10 cellular contexts compared by ENCODE assay signal in the genomic region with DNA sequence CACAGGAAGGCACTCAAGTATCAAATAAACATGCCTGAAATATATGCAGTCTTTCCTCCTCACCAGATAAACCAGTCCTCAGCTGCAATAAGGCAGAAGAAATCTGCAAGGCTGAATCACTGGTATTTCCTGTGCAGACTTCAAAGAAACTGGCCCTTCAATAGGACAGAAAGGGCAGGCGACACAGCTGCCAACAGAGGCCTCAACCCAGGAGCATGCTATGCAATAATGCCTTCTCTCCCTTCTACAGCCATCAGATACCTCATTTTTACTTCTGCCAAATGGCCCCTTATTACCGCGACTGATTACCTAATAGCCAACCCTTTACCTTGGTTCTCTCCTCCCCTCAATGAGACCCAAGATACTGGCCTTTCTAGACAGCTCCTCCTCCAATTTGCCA. TPM values are rescaled to one million over a fixed set of nuclear protein-coding genes. Genes with fewer than 3 reads are reported as not detected.
DNase-seq lines count a peak whose midpoint lies in the region; ATAC-seq and TF ChIP-seq lines count a peak whose summit lies in the region.
"Had no signal": no experiment of that assay in that cellular context is flagged by ENCODE, and none has a peak within 500 bp of the region (broad histone marks: within the 10 kb centered on the region; RNA-seq: fewer than 3 reads in every experiment).

No MANE protein-coding gene starts in this region.

- H3K27ac ChIP-seq in mesendoderm (ENCODE audit: low read depth, low read length) (no peak overlapping the region), Peyer's patch (peak overlapping the region in 1 of 4 donors; percentile 28)

- no peak overlapping the region for H3K9ac ChIP-seq in mesendoderm (ENCODE audit: low read length)

- no peak for TF ChIP-seq POLR2A in Peyer's patch (IDR thresholded peaks at IDR 0.05)
- TF ChIP-seq POLR2A in lower leg skin (IDR thresholded peaks at IDR 0.05), result no peak

- H2BK5ac ChIP-seq in mesendoderm (ENCODE audit: low read length), result no peak overlapping the region

- H3K36me3 ChIP-seq in mesendoderm (ENCODE audit: control insufficient read depth, insufficient read depth, low read length) (no peaks in the 10 kb centered on the region), Peyer's patch (peaks cover 0 to 15% (median 0%) of the 10 kb centered on the region in 3 donors)

- H3K4me3 ChIP-seq in astrocyte of the spinal cord (ENCODE audit: low read depth, low read length) (no peak overlapping the region), mesendoderm (ENCODE audit: low read length) (no peak overlapping the region), Peyer's patch (no peak overlapping the region), lower leg skin (ENCODE audit: low read depth, poor library complexity, severe bottlenecking) (no peak overlapping the region)
- H3K4me3 ChIP-seq: tibial nerve had no signal

- no peak overlapping the region for H2BK120ac ChIP-seq in mesendoderm (ENCODE audit: low read depth, low read length)

- ATAC-seq in HG03432 (IDR thresholded peaks at IDR 0.05; ENCODE audit: unreplicated experiment), result no peak

- no peak overlapping the region for H3K18ac ChIP-seq in mesendoderm (ENCODE audit: low read length)

- in situ Hi-C loops in astrocyte of the spinal cord (cut with HindIII; ENCODE audit: low sequenced_read_pairs), result no loop called here

- TF ChIP-seq CTCF in astrocyte of the spinal cord (IDR thresholded peaks at IDR 0.05; ENCODE audit: low read depth, low read length), result no peak
- TF ChIP-seq CTCF in Peyer's patch (IDR thresholded peaks at IDR 0.05), result no peak
- TF ChIP-seq CTCF in lower leg skin (IDR thresholded peaks at IDR 0.05), result no peak

- no peak overlapping the region for H4K8ac ChIP-seq in mesendoderm (ENCODE audit: low read depth, low read length)

- H3K56ac ChIP-seq in mesendoderm (ENCODE audit: low read length), result no peak overlapping the region

- H2AK5ac ChIP-seq in mesendoderm (ENCODE audit: low read length), result no peak overlapping the region

- H3K4ac ChIP-seq in mesendoderm (ENCODE audit: low read depth, low read length), result no peak overlapping the region

- intact Hi-C loops in lower leg skin (cut with DNase I; ENCODE audit: low total_unique reads), result no loop called here

- no peak overlapping the region for H2BK15ac ChIP-seq in mesendoderm (replicated peaks; ENCODE audit: low read depth)

- H3K27me3 ChIP-seq in mesendoderm (ENCODE audit: insufficient read depth, low read length, poor library complexity), result no peaks in the 10 kb centered on the region
- H3K27me3 ChIP-seq in Peyer's patch, result no peaks in the 10 kb centered on the region
- H3K27me3 ChIP-seq: tibial nerve had no signal

- peaks cover 42% of the 10 kb centered on the region for H3K79me2 ChIP-seq in mesendoderm (ENCODE audit: control insufficient read depth, insufficient read depth, low read length)

- peaks cover 10% of the 10 kb centered on the region for H3K79me1 ChIP-seq in mesendoderm (ENCODE audit: low read length)

- H3K9me3 ChIP-seq in Peyer's patch, result no peaks in the 10 kb centered on the region
- H3K9me3 ChIP-seq: tibial nerve had no signal

- H4K5ac ChIP-seq in mesendoderm (ENCODE audit: low read length), result no peak overlapping the region

- WGBS in mesendoderm (ENCODE audit: extremely low coverage, insufficient coverage, low lambda C conversion rate), result no CpG with 5 or more reads among the region's 3 CpGs
- WGBS in lower leg skin, 2 donors, result 59 to 67% methylated on average over 3 of the region's 3 CpGs

- DNase-seq in AG08396 (ENCODE audit: low spot score) (peak; percentile 58), HT1080 (ENCODE audit: low read depth) (peak; percentile 89), astrocyte of the spinal cord (ENCODE audit: low read depth, low spot score) (peak; percentile 83), mesendoderm (peak; percentile 59), NCI-H2081 (lab: John Stamatoyannopoulos, UW) (no peak), Peyer's patch (no peak), lower leg skin (ENCODE audit: low spot score in 2 of 2) (no peak)

- no peak overlapping the region for H3K4me2 ChIP-seq in mesendoderm (ENCODE audit: low read length)

- peaks cover 11% of the 10 kb centered on the region for H3K4me1 ChIP-seq in mesendoderm (ENCODE audit: control insufficient read depth, low read depth, low read length)
- H3K4me1 ChIP-seq in Peyer's patch, result peaks cover 0 to 31% (median 5%) of the 10 kb centered on the region in 4 donors

- H3K23ac ChIP-seq in mesendoderm (ENCODE audit: low read length), result no peak overlapping the region

RNA-seq across cellular contexts. Expression of gene NUMA1, which starts 8.0 kb away (rescaled TPM):
- total RNA-seq in HT1080 (2014; rRNA removed; shearing (Covaris generic)), result 96.8 and 104 TPM in 2 replicates
- polyA plus RNA-seq in HT1080 (2015; cell fraction: cytosol; rRNA removed), result 35.8 and 42.1 TPM in 2 replicates
- polyA plus RNA-seq in HT1080 (2015; cell fraction: nucleus; rRNA removed), result 156 and 181 TPM in 2 replicates
- 39.0 TPM for polyA plus RNA-seq in mesendoderm (2013, experiment 1 of 2)
- polyA plus RNA-seq in mesendoderm (2013, experiment 2 of 2), result 37.3 TPM
- total RNA-seq in Peyer's patch, result 100 to 1,000 TPM; 297 to 512 (median 388) TPM
- 100 to 1,000 TPM; 356 to 592 (median 409) TPM for total RNA-seq in lower leg skin

RNA-seq across cellular contexts. Expression of gene LRRC51, which starts 8.3 kb away (rescaled TPM):
- total RNA-seq in HT1080 (2014; rRNA removed; shearing (Covaris generic)), result 10.8 and 11.1 TPM in 2 replicates
- polyA plus RNA-seq in HT1080 (2015; cell fraction: cytosol; rRNA removed), result 6.5 and 7.1 TPM in 2 replicates
- polyA plus RNA-seq in HT1080 (2015; cell fraction: nucleus; rRNA removed), result 3.3 and 4.8 TPM in 2 replicates
- 3.7 TPM for polyA plus RNA-seq in mesendoderm (2013, experiment 1 of 2)
- polyA plus RNA-seq in mesendoderm (2013, experiment 2 of 2), result 4.3 TPM
- total RNA-seq in Peyer's patch, result 1 to 10 TPM; 2.8 to 7.4 (median 6.0) TPM
- 10 to 100 TPM in 1 of 4 donors, 1 to 10 TPM in 3; 1.9 to 16.9 (median 4.9) TPM for total RNA-seq in lower leg skin

RNA-seq across cellular contexts. Expression of gene LAMTOR1, which starts 30.7 kb away (rescaled TPM):
- total RNA-seq in HT1080 (2014; rRNA removed; shearing (Covaris generic)), result 177 and 212 TPM in 2 replicates
- 149 and 184 TPM in 2 replicates for polyA plus RNA-seq in HT1080 (2015; cell fraction: cytosol; rRNA removed)
- polyA plus RNA-seq in HT1080 (2015; cell fraction: nucleus; rRNA removed), result 53.4 and 65.5 TPM in 2 replicates
- polyA plus RNA-seq in mesendoderm (2013, experiment 1 of 2), result 88.6 TPM
- 91.0 TPM for polyA plus RNA-seq in mesendoderm (2013, experiment 2 of 2)
- 100 to 1,000 TPM in 1 of 4 donors, 10 to 100 TPM in 3; 86.6 to 132 (median 88.1) TPM for total RNA-seq in Peyer's patch
- 100 to 1,000 TPM in 2 of 4 donors, 10 to 100 TPM in 2; 83.6 to 112 (median 99.9) TPM for total RNA-seq in lower leg skin

RNA-seq across cellular contexts. Expression of gene TOMT, which starts 33.4 kb away (rescaled TPM):
- total RNA-seq in HT1080 (2014; rRNA removed; shearing (Covaris generic)), result 0.31 TPM in 1 of 2 replicates, not detected in the other
- polyA plus RNA-seq in HT1080 (2015; cell fraction: cytosol; rRNA removed), result not detected in 2 replicates
- polyA plus RNA-seq in HT1080 (2015; cell fraction: nucleus; rRNA removed), result not detected in 2 replicates
- not detected for polyA plus RNA-seq in mesendoderm (2013, experiment 1 of 2)
- polyA plus RNA-seq in mesendoderm (2013, experiment 2 of 2), result not detected
- not detected for total RNA-seq in Peyer's patch
- not detected for total RNA-seq in lower leg skin
- total RNA-seq: tibial nerve had no signal
- polyA plus RNA-seq: IgD-negative memory B cell had no signal

RNA-seq across cellular contexts. Expression of gene ANAPC15, which starts 40.1 kb away (rescaled TPM):
- 70.7 and 81.5 TPM in 2 replicates for total RNA-seq in HT1080 (2014; rRNA removed; shearing (Covaris generic))
- 56.0 and 65.6 TPM in 2 replicates for polyA plus RNA-seq in HT1080 (2015; cell fraction: cytosol; rRNA removed)
- polyA plus RNA-seq in HT1080 (2015; cell fraction: nucleus; rRNA removed), result 11.6 and 19.1 TPM in 2 replicates
- 96.5 TPM for polyA plus RNA-seq in mesendoderm (2013, experiment 1 of 2)
- 94.0 TPM for polyA plus RNA-seq in mesendoderm (2013, experiment 2 of 2)
- total RNA-seq in Peyer's patch (10 to 100 TPM; 24.5 to 56.1 (median 43.0) TPM), lower leg skin (10 to 100 TPM in 3 of 4 donors, 1 to 10 TPM in 1; 5.0 to 27.8 (median 24.9) TPM)

Comparison
In these comparisons a context has a peak if more than half of its experiments do, and no peak if none do; other contexts are left out.
1. DNase-seq: peak in AG08396 (single experiment), HT1080 (single experiment), astrocyte of the spinal cord (single experiment) and mesendoderm (single experiment); none in NCI-H2081 (0 of 2), Peyer's patch (0 of 3) and lower leg skin (0 of 2).